Comparison of ENCODE assay signal across 1 cellular context in the genomic region with DNA sequence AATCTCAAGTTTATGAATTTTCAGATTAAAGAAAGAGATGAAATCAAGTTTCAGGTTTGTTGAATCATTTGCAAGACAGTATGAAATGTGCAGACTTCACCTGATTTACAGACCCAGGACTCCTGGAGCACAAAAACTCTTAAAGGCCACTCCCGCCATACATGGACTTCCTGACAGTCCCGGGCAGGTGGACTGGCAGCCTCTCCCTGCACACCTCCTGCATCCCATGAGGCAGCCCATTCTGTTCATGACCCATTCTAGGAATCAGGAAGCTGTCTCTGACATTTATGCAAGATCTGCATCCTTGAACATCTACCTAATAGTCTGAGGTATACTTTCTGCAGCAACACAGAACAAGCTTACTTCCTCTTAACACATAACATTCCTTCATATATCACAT.
TF ChIP-seq lines count a peak whose summit lies in the region.

No MANE protein-coding gene starts in this region.

TF ChIP-seq in GM23338, 12 proteins besides CTCF, POLR2A, EP300 and RAD21:
- TF ChIP-seq, protein P1, sequence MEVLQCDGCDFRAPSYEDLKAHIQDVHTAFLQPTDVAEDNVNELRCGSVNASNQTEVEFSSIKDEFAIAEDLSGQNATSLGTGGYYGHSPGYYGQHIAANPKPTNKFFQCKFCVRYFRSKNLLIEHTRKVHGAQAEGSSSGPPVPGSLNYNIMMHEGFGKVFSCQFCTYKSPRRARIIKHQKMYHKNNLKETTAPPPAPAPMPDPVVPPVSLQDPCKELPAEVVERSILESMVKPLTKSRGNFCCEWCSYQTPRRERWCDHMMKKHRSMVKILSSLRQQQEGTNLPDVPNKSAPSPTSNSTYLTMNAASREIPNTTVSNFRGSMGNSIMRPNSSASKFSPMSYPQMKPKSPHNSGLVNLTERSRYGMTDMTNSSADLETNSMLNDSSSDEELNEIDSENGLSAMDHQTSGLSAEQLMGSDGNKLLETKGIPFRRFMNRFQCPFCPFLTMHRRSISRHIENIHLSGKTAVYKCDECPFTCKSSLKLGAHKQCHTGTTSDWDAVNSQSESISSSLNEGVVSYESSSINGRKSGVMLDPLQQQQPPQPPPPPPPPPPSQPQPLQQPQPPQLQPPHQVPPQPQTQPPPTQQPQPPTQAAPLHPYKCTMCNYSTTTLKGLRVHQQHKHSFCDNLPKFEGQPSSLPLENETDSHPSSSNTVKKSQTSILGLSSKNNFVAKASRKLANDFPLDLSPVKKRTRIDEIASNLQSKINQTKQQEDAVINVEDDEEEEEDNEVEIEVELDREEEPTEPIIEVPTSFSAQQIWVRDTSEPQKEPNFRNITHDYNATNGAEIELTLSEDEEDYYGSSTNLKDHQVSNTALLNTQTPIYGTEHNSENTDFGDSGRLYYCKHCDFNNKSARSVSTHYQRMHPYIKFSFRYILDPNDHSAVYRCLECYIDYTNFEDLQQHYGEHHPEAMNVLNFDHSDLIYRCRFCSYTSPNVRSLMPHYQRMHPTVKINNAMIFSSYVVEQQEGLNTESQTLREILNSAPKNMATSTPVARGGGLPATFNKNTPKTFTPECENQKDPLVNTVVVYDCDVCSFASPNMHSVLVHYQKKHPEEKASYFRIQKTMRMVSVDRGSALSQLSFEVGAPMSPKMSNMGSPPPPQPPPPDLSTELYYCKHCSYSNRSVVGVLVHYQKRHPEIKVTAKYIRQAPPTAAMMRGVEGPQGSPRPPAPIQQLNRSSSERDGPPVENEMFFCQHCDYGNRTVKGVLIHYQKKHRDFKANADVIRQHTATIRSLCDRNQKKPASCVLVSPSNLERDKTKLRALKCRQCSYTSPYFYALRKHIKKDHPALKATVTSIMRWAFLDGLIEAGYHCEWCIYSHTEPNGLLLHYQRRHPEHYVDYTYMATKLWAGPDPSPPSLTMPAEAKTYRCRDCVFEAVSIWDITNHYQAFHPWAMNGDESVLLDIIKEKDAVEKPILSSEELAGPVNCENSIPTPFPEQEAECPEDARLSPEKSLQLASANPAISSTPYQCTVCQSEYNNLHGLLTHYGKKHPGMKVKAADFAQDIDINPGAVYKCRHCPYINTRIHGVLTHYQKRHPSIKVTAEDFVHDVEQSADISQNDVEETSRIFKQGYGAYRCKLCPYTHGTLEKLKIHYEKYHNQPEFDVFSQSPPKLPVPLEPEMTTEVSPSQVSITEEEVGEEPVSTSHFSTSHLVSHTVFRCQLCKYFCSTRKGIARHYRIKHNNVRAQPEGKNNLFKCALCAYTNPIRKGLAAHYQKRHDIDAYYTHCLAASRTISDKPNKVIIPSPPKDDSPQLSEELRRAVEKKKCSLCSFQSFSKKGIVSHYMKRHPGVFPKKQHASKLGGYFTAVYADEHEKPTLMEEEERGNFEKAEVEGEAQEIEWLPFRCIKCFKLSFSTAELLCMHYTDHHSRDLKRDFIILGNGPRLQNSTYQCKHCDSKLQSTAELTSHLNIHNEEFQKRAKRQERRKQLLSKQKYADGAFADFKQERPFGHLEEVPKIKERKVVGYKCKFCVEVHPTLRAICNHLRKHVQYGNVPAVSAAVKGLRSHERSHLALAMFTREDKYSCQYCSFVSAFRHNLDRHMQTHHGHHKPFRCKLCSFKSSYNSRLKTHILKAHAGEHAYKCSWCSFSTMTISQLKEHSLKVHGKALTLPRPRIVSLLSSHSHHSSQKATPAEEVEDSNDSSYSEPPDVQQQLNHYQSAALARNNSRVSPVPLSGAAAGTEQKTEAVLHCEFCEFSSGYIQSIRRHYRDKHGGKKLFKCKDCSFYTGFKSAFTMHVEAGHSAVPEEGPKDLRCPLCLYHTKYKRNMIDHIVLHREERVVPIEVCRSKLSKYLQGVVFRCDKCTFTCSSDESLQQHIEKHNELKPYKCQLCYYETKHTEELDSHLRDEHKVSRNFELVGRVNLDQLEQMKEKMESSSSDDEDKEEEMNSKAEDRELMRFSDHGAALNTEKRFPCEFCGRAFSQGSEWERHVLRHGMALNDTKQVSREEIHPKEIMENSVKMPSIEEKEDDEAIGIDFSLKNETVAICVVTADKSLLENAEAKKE (CRISPR knock-in tag; IDR thresholded peaks at IDR 0.05), result no peak
- TF ChIP-seq EZH2phosphoT487 (IDR thresholded peaks at IDR 0.05; ENCODE audit: unreplicated experiment) (no peak), ZNF331 (CRISPR knock-in tag; IDR thresholded peaks at IDR 0.05; ENCODE audit: low read depth) (no peak)
- TF ChIP-seq, protein P2, sequence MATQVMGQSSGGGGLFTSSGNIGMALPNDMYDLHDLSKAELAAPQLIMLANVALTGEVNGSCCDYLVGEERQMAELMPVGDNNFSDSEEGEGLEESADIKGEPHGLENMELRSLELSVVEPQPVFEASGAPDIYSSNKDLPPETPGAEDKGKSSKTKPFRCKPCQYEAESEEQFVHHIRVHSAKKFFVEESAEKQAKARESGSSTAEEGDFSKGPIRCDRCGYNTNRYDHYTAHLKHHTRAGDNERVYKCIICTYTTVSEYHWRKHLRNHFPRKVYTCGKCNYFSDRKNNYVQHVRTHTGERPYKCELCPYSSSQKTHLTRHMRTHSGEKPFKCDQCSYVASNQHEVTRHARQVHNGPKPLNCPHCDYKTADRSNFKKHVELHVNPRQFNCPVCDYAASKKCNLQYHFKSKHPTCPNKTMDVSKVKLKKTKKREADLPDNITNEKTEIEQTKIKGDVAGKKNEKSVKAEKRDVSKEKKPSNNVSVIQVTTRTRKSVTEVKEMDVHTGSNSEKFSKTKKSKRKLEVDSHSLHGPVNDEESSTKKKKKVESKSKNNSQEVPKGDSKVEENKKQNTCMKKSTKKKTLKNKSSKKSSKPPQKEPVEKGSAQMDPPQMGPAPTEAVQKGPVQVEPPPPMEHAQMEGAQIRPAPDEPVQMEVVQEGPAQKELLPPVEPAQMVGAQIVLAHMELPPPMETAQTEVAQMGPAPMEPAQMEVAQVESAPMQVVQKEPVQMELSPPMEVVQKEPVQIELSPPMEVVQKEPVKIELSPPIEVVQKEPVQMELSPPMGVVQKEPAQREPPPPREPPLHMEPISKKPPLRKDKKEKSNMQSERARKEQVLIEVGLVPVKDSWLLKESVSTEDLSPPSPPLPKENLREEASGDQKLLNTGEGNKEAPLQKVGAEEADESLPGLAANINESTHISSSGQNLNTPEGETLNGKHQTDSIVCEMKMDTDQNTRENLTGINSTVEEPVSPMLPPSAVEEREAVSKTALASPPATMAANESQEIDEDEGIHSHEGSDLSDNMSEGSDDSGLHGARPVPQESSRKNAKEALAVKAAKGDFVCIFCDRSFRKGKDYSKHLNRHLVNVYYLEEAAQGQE (IDR thresholded peaks at IDR 0.05; ENCODE audit: unreplicated experiment), result no peak
